17 cellular contexts compared by ENCODE assay signal in the genomic region with DNA sequence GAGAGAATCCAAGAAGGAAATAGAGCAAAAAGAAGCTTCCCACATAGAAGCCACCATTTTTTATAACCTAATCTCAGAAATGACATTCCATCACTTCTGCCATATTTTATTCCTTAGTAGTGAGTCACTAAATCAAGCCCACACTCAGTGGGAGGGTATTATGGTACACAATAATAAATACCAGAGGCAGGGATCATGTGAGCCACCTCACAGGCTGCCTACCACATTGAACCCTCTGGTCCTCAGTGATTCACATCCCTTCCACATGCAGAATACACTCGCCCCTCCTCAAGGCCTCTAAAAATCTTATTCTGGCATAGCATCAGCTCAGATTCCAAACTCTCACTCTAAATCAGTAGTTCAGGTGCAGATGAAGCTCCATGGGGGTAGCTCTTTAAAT. TPM values are rescaled to one million over a fixed set of nuclear protein-coding genes. Genes with fewer than 3 reads are reported as not detected.
DNase-seq lines count a peak whose midpoint lies in the region; ATAC-seq and TF ChIP-seq lines count a peak whose summit lies in the region.
"Had no signal": no experiment of that assay in that cellular context is flagged by ENCODE, and none has a peak within 500 bp of the region (broad histone marks: within the 10 kb centered on the region; RNA-seq: fewer than 3 reads in every experiment).

No MANE protein-coding gene starts in this region.

- TF ChIP-seq CTCF in RWPE1 (conservative IDR thresholded peaks at IDR 0.05; ENCODE audit: low read depth): no peak
- TF ChIP-seq CTCF in esophagus squamous epithelium (IDR thresholded peaks at IDR 0.05): no peak

- H3K9me3 ChIP-seq in skeletal muscle satellite cell (replicated peaks; ENCODE audit: low read length) (no peaks in the 10 kb centered on the region), esophagus squamous epithelium (no peaks in the 10 kb centered on the region)
- H3K9me3 ChIP-seq: right lobe of liver, uterus had no signal

- CTCF ChIA-PET in RWPE1 (lab: Yijun Ruan, JAX): no interaction called here

- intact Hi-C loops in esophagus squamous epithelium (cut with DNase I): no loop called here

- H3K27ac ChIP-seq in RWPE1 (no peak overlapping the region), esophagus squamous epithelium (no peak overlapping the region)
- H3K27ac ChIP-seq: neural progenitor cell, right lobe of liver, uterus had no signal

- 50 to 67% methylated on average over 1 of the region's 1 CpG for WGBS in esophagus squamous epithelium, 2 donors

- no peak overlapping the region for H3K9ac ChIP-seq in skeletal muscle satellite cell (ENCODE audit: low read depth, low read length)
- H3K9ac ChIP-seq: neural progenitor cell had no signal

- H3K36me3 ChIP-seq in skeletal muscle satellite cell (ENCODE audit: insufficient read depth, low read length): no peaks in the 10 kb centered on the region
- no peaks in the 10 kb centered on the region for H3K36me3 ChIP-seq in esophagus squamous epithelium
- H3K36me3 ChIP-seq: neural progenitor cell, right lobe of liver, uterus had no signal

- DNase-seq in ELR (ENCODE audit: low read depth) (peak; percentile 71), RWPE1 (ENCODE audit: low spot score) (peak; percentile 45), fibroblast of gingiva (ENCODE audit: low read depth) (peak; percentile 6), esophagus squamous epithelium (lab: John Stamatoyannopoulos, UW) (no peak)
- no peak for DNase-seq in effector CD4-positive, alpha-beta T cell
- DNase-seq: activated gamma-delta T cell treated with Interleukin-2 at 50 U/mL for 16 hours; COR-L47; H7; mesenchymal stem cell; right lobe of liver; stimulated activated naive CD8-positive, alpha-beta T cell treated with anti-CD3 and anti-CD28 coated beads, Interleukin-15, Interleukin-2, amounts not matched to agents 100 U/mL and 50 U/mL, for 24 hours; uterus had no signal

- peak overlapping the region; percentile 5 for H3K4me2 ChIP-seq in skeletal muscle satellite cell (ENCODE audit: low read length)
- H3K4me2 ChIP-seq: neural progenitor cell had no signal

- H3K4me3 ChIP-seq in skeletal muscle satellite cell (ENCODE audit: low read length) (no peak overlapping the region), esophagus squamous epithelium (no peak overlapping the region)
- H3K4me3 ChIP-seq: neural progenitor cell, right lobe of liver, uterus had no signal

- TF ChIP-seq POLR2A in esophagus squamous epithelium (IDR thresholded peaks at IDR 0.05): no peak

- H3K27me3 ChIP-seq in skeletal muscle satellite cell (ENCODE audit: control insufficient read depth, insufficient read depth, low read length) (peaks cover 12% of the 10 kb centered on the region), esophagus squamous epithelium (peaks cover 0 to 14% (median 0%) of the 10 kb centered on the region in 4 donors)
- H3K27me3 ChIP-seq: right lobe of liver, uterus had no signal

- peaks cover 12% of the 10 kb centered on the region for H3K4me1 ChIP-seq in skeletal muscle satellite cell (ENCODE audit: control insufficient read depth, insufficient read depth, low read length)
- no peaks in the 10 kb centered on the region for H3K4me1 ChIP-seq in esophagus squamous epithelium
- H3K4me1 ChIP-seq: neural progenitor cell, right lobe of liver, uterus had no signal

- POLR2A ChIA-PET in RWPE1 (lab: Yijun Ruan, JAX; ENCODE audit: low non-redundant PET): interaction anchor here (0.6 kb wide), 1 partner anchor 66 kb away, joined by 3 read pairs; no protein-coding TSS in a partner anchor

- no peak for ATAC-seq in HG03135 (IDR thresholded peaks at IDR 0.05; ENCODE audit: unreplicated experiment)
- ATAC-seq: right lobe of liver; stimulated activated naive CD8-positive, alpha-beta T cell treated with anti-CD3 and anti-CD28 coated beads, Interleukin-15, Interleukin-2, amounts not matched to agents 100 U/mL and 50 U/mL, for 24 hours had no signal

RNA-seq across cellular contexts. Expression of gene TMC2, which starts 49.4 kb away (rescaled TPM):
- not detected in 2 replicates for total RNA-seq in skeletal muscle satellite cell (2012; rRNA removed)
- total RNA-seq in esophagus squamous epithelium: under 1 TPM in 1 of 4 donors, not detected in 3; 0.19 TPM
- total RNA-seq: cardiac septum, endothelial cell of umbilical vein, H7, right lobe of liver, uterus had no signal

Comparison
In these comparisons a context has a peak if more than half of its experiments do, and no peak if none do; other contexts are left out.
1. DNase-seq: peak in ELR (single experiment), RWPE1 (single experiment) and fibroblast of gingiva (single experiment); none in esophagus squamous epithelium (single experiment) and effector CD4-positive, alpha-beta T cell (single experiment).